In genomic region chr7:103227787-103228186, GRCh38 we compare ENCODE assay signal across 7 cellular contexts.
ATAC-seq and TF ChIP-seq lines count a peak whose summit lies in the region.
"Not testable (repeated sequence)": the region's sequence is repeated elsewhere in the genome, so short reads cannot be mapped to it uniquely, and the experiment has no call there.

No MANE protein-coding gene starts in this region.

- not testable (repeated sequence) for H3K36me3 ChIP-seq in OCI-LY3 (replicated peaks; ENCODE audit: low read depth, low read length)

- ATAC-seq in GM18517 (IDR thresholded peaks at IDR 0.05; ENCODE audit: unreplicated experiment) (peak; percentile 49), GM18909 (IDR thresholded peaks at IDR 0.05; ENCODE audit: poor library complexity, unreplicated experiment) (peak; percentile 42), GM21390 (IDR thresholded peaks at IDR 0.05; ENCODE audit: unreplicated experiment) (peak; percentile 69), GM21737 (IDR thresholded peaks at IDR 0.05; ENCODE audit: unreplicated experiment) (peak; percentile 66), HG02852 (IDR thresholded peaks at IDR 0.05; ENCODE audit: unreplicated experiment) (peak; percentile 61), HG03175 (IDR thresholded peaks at IDR 0.05; ENCODE audit: unreplicated experiment) (peak; percentile 63)

- 0 out of 2 replicates have a peak overlapping the region, but pooled peaks have one; percentile 24 for H3K4me2 ChIP-seq in OCI-LY3 (ENCODE audit: low read length)

- not testable (repeated sequence) for H3K9ac ChIP-seq in OCI-LY3 (ENCODE audit: low read length)

- H4K20me1 ChIP-seq in OCI-LY3 (ENCODE audit: insufficient read depth, low read length), result not testable (repeated sequence)

- H3K27me3 ChIP-seq in OCI-LY3 (ENCODE audit: low read depth, low read length), result not testable (repeated sequence)

- H3K4me3 ChIP-seq in OCI-LY3 (ENCODE audit: low read length), result not testable (repeated sequence)

- H3K79me2 ChIP-seq in OCI-LY3 (ENCODE audit: low read length), result not testable (repeated sequence)

- not testable (repeated sequence) for TF ChIP-seq CTCF in OCI-LY3 (IDR thresholded peaks at IDR 0.05; ENCODE audit: low read depth, low read length)

- H3K9me3 ChIP-seq in OCI-LY3 (ENCODE audit: insufficient read depth, low read length), result not testable (repeated sequence)

- H2AFZ ChIP-seq in OCI-LY3 (ENCODE audit: low read depth, low read length), result not testable (repeated sequence)

- not testable (repeated sequence) for H3K27ac ChIP-seq in OCI-LY3 (ENCODE audit: low read length)

- H3K4me1 ChIP-seq in OCI-LY3 (ENCODE audit: low read length), result peaks cover 54% of the 10 kb centered on the region
